In the genomic region with DNA sequence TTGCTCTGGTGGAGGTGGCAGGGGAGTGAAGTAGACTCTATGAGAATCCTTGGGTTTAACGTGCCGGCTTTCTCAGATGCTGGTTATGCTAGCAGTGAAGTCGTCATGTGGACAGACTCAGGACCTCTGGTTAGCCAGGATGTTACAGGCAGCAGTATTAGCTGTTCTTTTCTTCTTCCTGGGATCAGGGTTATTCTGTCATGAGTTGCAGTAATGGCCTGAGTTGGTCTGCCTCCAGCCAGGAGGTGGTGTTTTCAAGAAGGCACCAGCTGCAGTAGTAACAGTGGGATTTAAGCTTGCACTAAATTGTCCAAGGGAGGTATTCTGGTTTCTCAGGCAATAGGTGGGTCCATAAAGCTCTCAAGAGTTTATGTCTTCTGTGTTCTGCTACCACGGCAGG, we compare ENCODE assay signal across 2 cellular contexts.
TF ChIP-seq lines count a peak whose summit lies in the region.

No MANE protein-coding gene starts in this region.

TF ChIP-seq in A549, 52 proteins besides CTCF, POLR2A, EP300 and RAD21:
- TF ChIP-seq HOXB13 (CRISPR knock-in tag; IDR thresholded peaks at IDR 0.05; ENCODE audit: low read depth): no peak
- TF ChIP-seq JUN (IDR thresholded peaks at IDR 0.05): no peak
- TF ChIP-seq HEYL (CRISPR knock-in tag; IDR thresholded peaks at IDR 0.05): no peak
- no peak for TF ChIP-seq CEBPB (IDR thresholded peaks at IDR 0.05)

TF ChIP-seq in K562, 482 proteins besides CTCF, POLR2A, EP300 and RAD21:
- no peak for TF ChIP-seq TAL1 (IDR thresholded peaks at IDR 0.05)
- TF ChIP-seq, protein P1, sequence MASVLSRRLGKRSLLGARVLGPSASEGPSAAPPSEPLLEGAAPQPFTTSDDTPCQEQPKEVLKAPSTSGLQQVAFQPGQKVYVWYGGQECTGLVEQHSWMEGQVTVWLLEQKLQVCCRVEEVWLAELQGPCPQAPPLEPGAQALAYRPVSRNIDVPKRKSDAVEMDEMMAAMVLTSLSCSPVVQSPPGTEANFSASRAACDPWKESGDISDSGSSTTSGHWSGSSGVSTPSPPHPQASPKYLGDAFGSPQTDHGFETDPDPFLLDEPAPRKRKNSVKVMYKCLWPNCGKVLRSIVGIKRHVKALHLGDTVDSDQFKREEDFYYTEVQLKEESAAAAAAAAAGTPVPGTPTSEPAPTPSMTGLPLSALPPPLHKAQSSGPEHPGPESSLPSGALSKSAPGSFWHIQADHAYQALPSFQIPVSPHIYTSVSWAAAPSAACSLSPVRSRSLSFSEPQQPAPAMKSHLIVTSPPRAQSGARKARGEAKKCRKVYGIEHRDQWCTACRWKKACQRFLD (CRISPR knock-in tag; IDR thresholded peaks at IDR 0.05): no peak
- TF ChIP-seq MIER1 (IDR thresholded peaks at IDR 0.05; ENCODE audit: low read depth): no peak
- no peak for TF ChIP-seq ZNF23 (CRISPR knock-in tag; IDR thresholded peaks at IDR 0.05)
- no peak for TF ChIP-seq XRCC5 (IDR thresholded peaks at IDR 0.05; ENCODE audit: low read depth, low read length)
- no peak for TF ChIP-seq XRCC4 (IDR thresholded peaks at IDR 0.05; ENCODE audit: extremely low read depth, insufficient read depth, insufficient read length)
- no peak for TF ChIP-seq KLF6 (CRISPR knock-in tag; IDR thresholded peaks at IDR 0.05; ENCODE audit: borderline replicate concordance)
- no peak for TF ChIP-seq SUPT5H (IDR thresholded peaks at IDR 0.05)
- no peak for TF ChIP-seq PATZ1 (CRISPR knock-in tag; IDR thresholded peaks at IDR 0.05; ENCODE audit: borderline replicate concordance)
- no peak for TF ChIP-seq FOXK2 (conservative IDR thresholded peaks at IDR 0.05 in 1 of 2, IDR thresholded peaks at IDR 0.05 in 1 of 2; ENCODE audit: low read depth in 2 of 2)
- TF ChIP-seq, protein P2, sequence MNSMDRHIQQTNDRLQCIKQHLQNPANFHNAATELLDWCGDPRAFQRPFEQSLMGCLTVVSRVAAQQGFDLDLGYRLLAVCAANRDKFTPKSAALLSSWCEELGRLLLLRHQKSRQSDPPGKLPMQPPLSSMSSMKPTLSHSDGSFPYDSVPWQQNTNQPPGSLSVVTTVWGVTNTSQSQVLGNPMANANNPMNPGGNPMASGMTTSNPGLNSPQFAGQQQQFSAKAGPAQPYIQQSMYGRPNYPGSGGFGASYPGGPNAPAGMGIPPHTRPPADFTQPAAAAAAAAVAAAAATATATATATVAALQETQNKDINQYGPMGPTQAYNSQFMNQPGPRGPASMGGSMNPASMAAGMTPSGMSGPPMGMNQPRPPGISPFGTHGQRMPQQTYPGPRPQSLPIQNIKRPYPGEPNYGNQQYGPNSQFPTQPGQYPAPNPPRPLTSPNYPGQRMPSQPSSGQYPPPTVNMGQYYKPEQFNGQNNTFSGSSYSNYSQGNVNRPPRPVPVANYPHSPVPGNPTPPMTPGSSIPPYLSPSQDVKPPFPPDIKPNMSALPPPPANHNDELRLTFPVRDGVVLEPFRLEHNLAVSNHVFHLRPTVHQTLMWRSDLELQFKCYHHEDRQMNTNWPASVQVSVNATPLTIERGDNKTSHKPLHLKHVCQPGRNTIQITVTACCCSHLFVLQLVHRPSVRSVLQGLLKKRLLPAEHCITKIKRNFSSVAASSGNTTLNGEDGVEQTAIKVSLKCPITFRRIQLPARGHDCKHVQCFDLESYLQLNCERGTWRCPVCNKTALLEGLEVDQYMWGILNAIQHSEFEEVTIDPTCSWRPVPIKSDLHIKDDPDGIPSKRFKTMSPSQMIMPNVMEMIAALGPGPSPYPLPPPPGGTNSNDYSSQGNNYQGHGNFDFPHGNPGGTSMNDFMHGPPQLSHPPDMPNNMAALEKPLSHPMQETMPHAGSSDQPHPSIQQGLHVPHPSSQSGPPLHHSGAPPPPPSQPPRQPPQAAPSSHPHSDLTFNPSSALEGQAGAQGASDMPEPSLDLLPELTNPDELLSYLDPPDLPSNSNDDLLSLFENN (IDR thresholded peaks at IDR 0.05; ENCODE audit: low read depth in 2 of 2, low read length in 2 of 2): no peak
- TF ChIP-seq, protein P3, sequence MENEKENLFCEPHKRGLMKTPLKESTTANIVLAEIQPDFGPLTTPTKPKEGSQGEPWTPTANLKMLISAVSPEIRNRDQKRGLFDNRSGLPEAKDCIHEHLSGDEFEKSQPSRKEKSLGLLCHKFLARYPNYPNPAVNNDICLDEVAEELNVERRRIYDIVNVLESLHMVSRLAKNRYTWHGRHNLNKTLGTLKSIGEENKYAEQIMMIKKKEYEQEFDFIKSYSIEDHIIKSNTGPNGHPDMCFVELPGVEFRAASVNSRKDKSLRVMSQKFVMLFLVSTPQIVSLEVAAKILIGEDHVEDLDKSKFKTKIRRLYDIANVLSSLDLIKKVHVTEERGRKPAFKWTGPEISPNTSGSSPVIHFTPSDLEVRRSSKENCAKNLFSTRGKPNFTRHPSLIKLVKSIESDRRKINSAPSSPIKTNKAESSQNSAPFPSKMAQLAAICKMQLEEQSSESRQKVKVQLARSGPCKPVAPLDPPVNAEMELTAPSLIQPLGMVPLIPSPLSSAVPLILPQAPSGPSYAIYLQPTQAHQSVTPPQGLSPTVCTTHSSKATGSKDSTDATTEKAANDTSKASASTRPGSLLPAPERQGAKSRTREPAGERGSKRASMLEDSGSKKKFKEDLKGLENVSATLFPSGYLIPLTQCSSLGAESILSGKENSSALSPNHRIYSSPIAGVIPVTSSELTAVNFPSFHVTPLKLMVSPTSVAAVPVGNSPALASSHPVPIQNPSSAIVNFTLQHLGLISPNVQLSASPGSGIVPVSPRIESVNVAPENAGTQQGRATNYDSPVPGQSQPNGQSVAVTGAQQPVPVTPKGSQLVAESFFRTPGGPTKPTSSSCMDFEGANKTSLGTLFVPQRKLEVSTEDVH (IDR thresholded peaks at IDR 0.05; ENCODE audit: low read depth, partially characterized antibody): no peak
- TF ChIP-seq ZBTB40 (IDR thresholded peaks at IDR 0.05): no peak
- TF ChIP-seq ZBTB40 (CRISPR knock-in tag; IDR thresholded peaks at IDR 0.05): no peak
- no peak for TF ChIP-seq NFYB (IDR thresholded peaks at IDR 0.05; ENCODE audit: extremely low read depth, insufficient read length)
- TF ChIP-seq ZBTB7A (IDR thresholded peaks at IDR 0.05; ENCODE audit: borderline replicate concordance, control insufficient read depth, low read depth, low read length): no peak
- no peak for TF ChIP-seq MCM3 (IDR thresholded peaks at IDR 0.05)
- TF ChIP-seq, protein P4, sequence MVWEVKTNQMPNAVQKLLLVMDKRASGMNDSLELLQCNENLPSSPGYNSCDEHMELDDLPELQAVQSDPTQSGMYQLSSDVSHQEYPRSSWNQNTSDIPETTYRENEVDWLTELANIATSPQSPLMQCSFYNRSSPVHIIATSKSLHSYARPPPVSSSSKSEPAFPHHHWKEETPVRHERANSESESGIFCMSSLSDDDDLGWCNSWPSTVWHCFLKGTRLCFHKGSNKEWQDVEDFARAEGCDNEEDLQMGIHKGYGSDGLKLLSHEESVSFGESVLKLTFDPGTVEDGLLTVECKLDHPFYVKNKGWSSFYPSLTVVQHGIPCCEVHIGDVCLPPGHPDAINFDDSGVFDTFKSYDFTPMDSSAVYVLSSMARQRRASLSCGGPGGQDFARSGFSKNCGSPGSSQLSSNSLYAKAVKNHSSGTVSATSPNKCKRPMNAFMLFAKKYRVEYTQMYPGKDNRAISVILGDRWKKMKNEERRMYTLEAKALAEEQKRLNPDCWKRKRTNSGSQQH (CRISPR knock-in tag; IDR thresholded peaks at IDR 0.05): no peak
- TF ChIP-seq ZNF12 (CRISPR knock-in tag; IDR thresholded peaks at IDR 0.05): no peak
